In the genomic region with DNA sequence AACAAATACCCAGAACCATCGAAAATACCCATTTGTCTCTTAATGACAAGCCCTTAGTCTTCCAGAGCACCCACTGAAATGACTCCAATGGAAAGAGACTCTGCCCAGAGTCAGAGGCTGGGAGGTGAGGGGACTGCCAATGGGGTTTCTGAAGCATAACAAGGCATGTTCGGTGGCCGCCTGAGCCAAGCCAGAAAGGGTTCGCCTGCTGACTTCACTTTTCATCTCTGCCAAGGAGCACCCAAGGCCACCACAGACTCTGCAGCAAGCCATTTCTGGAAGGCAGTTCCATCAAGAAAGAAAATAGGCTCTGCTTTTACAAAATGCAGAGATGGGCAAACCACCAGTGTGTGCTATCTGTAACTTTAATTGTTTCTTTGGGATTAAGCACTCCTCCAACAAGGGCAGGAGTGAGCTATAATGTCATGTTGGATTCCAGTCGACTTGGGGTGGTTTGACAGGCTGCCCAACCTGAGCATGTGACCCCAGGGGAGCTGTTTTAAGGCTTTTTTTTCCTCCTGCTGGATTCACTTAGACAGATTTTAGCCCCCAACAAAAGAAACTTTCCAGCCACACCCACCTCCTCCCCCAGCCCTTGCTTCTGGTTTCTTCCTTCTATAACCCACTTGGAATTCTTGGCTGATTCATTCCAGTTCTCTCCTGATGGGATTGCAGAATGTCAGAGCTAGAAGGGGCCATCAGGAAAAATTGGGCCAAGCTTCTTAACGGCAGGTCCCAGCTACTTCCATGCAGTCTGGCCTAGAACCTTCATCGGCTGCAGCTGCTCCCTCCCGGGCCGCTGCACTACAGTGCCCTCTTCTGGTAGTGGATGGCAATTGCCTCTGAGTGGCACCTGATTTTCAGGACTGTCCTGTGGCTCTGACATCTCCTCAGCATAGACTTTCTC, we compare ENCODE assay signal across 8 cellular contexts. TPM values are rescaled to one million over a fixed set of nuclear protein-coding genes. Genes with fewer than 3 reads are reported as not detected.
DNase-seq lines count a peak whose midpoint lies in the region; ATAC-seq and TF ChIP-seq lines count a peak whose summit lies in the region.

No MANE protein-coding gene starts in this region.

- peak; percentile 90 for DNase-seq in D341Med (ENCODE audit: low spot score)
- peak; percentile 72 to 83 (median 80) for DNase-seq in NCI-H1417 (lab: John Stamatoyannopoulos, UW)
- DNase-seq in T-helper 22 cell (ENCODE audit: low read depth), result peak; percentile 23
- peak in 49 of 58 donors; percentile 8 to 59 (median 31) for DNase-seq in anterior cingulate cortex (lab: John Stamatoyannopoulos, UW)
- DNase-seq in hepatic stellate cell (ENCODE audit: low spot score), result peak; percentile 85
- peak; percentile 30 for DNase-seq in smooth muscle cell (lab: John Stamatoyannopoulos, UW; ENCODE audit: unreplicated experiment)

- H3K27me3 ChIP-seq in smooth muscle cell (ENCODE audit: low read depth), result no peaks in the 10 kb centered on the region

- no peaks in the 10 kb centered on the region for H3K9me3 ChIP-seq in smooth muscle cell (replicated peaks; ENCODE audit: low read depth)

- TF ChIP-seq CTCF in smooth muscle cell (IDR thresholded peaks at IDR 0.05; ENCODE audit: borderline replicate concordance, insufficient read depth, poor library complexity, severe bottlenecking), result peak; percentile 92

- H3K4me2 ChIP-seq in smooth muscle cell, result no peak overlapping the region

- H3K36me3 ChIP-seq in smooth muscle cell (ENCODE audit: low read depth), result no peaks in the 10 kb centered on the region

- H3K4me1 ChIP-seq in smooth muscle cell (ENCODE audit: low read depth), result no peaks in the 10 kb centered on the region

- H3F3A ChIP-seq in smooth muscle cell (ENCODE audit: low read depth), result no peaks in the 10 kb centered on the region

- H3K4me3 ChIP-seq in smooth muscle cell, result no peak overlapping the region

- no peak overlapping the region for H3K27ac ChIP-seq in smooth muscle cell (ENCODE audit: low read depth)

- 40% methylated on average over 9 of the region's 9 CpGs for WGBS in smooth muscle cell (ENCODE audit: low lambda C conversion rate)

- peak; percentile 54 for ATAC-seq in GM21786 (IDR thresholded peaks at IDR 0.05; ENCODE audit: unreplicated experiment)
- no peak for ATAC-seq in GM18858 (IDR thresholded peaks at IDR 0.05; ENCODE audit: unreplicated experiment)

- H3K9ac ChIP-seq in smooth muscle cell (ENCODE audit: low read depth), result no peak overlapping the region

- no peaks in the 10 kb centered on the region for H3K79me2 ChIP-seq in smooth muscle cell (ENCODE audit: low read depth)

- no peak overlapping the region for H2AFZ ChIP-seq in smooth muscle cell (ENCODE audit: low read depth)

- no peaks in the 10 kb centered on the region for H4K20me1 ChIP-seq in smooth muscle cell (ENCODE audit: low read depth)

RNA-seq across cellular contexts. Expression of a gene that starts 24.1 kb away (rescaled TPM):
- 241 and 294 TPM in 2 replicates for total RNA-seq in smooth muscle cell
- polyA plus RNA-seq in smooth muscle cell, result 358 and 486 TPM in 2 replicates

Comparison
In these comparisons a context has a peak if more than half of its experiments do, and no peak if none do; other contexts are left out.
1. DNase-seq: peak in every context shown above with its lines; median percentile 90 in D341Med; 85 in hepatic stellate cell; 80 in NCI-H1417; 31 in anterior cingulate cortex; 30 in smooth muscle cell; 23 in T-helper 22 cell.